ENCODE assay signal across 8 cellular contexts in the genomic region with DNA sequence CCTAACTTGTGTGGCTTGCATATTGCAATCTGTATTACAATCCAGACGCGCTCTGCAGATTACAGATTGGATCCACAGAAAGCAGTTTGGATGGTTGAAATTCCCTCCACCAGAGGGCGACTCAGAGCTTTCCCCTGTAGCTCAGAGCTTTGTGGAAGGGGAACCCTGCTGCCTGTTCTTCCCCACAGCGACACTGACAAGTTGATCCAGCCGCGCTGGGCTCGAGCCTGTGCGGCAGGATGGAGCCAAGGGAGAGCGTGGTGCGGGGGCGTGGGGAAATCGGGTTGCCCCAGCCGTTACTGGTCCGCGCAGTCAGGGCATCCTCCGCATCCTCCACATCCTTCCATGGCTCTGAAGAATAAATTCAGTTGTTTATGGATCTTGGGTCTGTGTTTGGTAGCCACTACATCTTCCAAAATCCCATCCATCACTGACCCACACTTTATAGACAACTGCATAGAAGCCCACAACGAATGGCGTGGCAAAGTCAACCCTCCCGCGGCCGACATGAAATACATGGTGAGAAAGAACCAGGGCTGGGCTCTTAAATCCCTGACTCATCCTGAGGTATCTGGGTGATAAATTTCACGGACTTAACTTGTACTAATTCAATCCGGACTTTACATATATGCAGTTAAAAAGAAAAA.
DNase-seq lines count a peak whose midpoint lies in the region; ATAC-seq and TF ChIP-seq lines count a peak whose summit lies in the region.

A gene with protein sequence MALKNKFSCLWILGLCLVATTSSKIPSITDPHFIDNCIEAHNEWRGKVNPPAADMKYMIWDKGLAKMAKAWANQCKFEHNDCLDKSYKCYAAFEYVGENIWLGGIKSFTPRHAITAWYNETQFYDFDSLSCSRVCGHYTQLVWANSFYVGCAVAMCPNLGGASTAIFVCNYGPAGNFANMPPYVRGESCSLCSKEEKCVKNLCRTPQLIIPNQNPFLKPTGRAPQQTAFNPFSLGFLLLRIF (plus strand): TSS at position 287 of the 647 bp plus-strand sequence. CDS start 59 bp downstream, at position 346.

- ATAC-seq in GM19035 (IDR thresholded peaks at IDR 0.05; ENCODE audit: unreplicated experiment) (peak; percentile 60), HG03280 (IDR thresholded peaks at IDR 0.05; ENCODE audit: unreplicated experiment) (peak; percentile 59)

- DNase-seq in NOMO-1 (lab: John Stamatoyannopoulos, UW; ENCODE audit: unreplicated experiment in 2 of 2) = peak; percentile 34 to 83
- DNase-seq in activated T-cell treated with anti-CD3 and anti-CD28 coated beads for 1 hour (ENCODE audit: low read depth) = peak; percentile 75
- DNase-seq in erythroblast (lab: John Stamatoyannopoulos, UW) = peak; percentile 82 to 85
- peak; percentile 53 to 69 for DNase-seq in stimulated activated CD8-positive, alpha-beta memory T cell treated with anti-CD3 and anti-CD28 coated beads, Interleukin-4, amount 100 ng/mL, for 4 hours (ENCODE audit: low read depth in 2 of 2, low spot score in 1 of 2)

- H3K27ac ChIP-seq in C4-2B = no peak within 1 kb of the TSS
- no peak within 1 kb of the TSS for H3K27ac ChIP-seq in mucosa of rectum (ENCODE audit: low read depth in 2 of 2, low read length in 2 of 2)

- H3K27me3 ChIP-seq in mucosa of rectum (ENCODE audit: control insufficient read depth in 2 of 2, insufficient read depth in 2 of 2, low read length in 2 of 2) = no peaks in the 10 kb centered on the region

- no peak within 1 kb of the TSS for H3K9ac ChIP-seq in mucosa of rectum (ENCODE audit: low read depth in 1 of 2, low read length in 2 of 2)

- peak; percentile 27 for TF ChIP-seq POLR2A in erythroblast (IDR thresholded peaks at IDR 0.05; ENCODE audit: low read length)

- H3K9me3 ChIP-seq in mucosa of rectum (ENCODE audit: control insufficient read depth in 2 of 2, low read length in 2 of 2) = no peaks in the 10 kb centered on the region

- H3K4me3 ChIP-seq in mucosa of rectum (ENCODE audit: low read length in 2 of 2) = peak within 1 kb of the TSS; percentile 30 to 59

- no peaks in the 10 kb centered on the region for H3K36me3 ChIP-seq in mucosa of rectum (ENCODE audit: control insufficient read depth in 2 of 2, insufficient read depth in 2 of 2, low read length in 2 of 2)

- peak; percentile 78 for TF ChIP-seq CTCF in C4-2B (conservative IDR thresholded peaks at IDR 0.05)

- peaks cover 0 to 4% of the 10 kb centered on the region in 2 donors for H3K4me1 ChIP-seq in mucosa of rectum (ENCODE audit: control insufficient read depth in 2 of 2, insufficient read depth in 2 of 2, low read length in 2 of 2)
